ENCODE assay signal across 1 cellular context in the genomic region with DNA sequence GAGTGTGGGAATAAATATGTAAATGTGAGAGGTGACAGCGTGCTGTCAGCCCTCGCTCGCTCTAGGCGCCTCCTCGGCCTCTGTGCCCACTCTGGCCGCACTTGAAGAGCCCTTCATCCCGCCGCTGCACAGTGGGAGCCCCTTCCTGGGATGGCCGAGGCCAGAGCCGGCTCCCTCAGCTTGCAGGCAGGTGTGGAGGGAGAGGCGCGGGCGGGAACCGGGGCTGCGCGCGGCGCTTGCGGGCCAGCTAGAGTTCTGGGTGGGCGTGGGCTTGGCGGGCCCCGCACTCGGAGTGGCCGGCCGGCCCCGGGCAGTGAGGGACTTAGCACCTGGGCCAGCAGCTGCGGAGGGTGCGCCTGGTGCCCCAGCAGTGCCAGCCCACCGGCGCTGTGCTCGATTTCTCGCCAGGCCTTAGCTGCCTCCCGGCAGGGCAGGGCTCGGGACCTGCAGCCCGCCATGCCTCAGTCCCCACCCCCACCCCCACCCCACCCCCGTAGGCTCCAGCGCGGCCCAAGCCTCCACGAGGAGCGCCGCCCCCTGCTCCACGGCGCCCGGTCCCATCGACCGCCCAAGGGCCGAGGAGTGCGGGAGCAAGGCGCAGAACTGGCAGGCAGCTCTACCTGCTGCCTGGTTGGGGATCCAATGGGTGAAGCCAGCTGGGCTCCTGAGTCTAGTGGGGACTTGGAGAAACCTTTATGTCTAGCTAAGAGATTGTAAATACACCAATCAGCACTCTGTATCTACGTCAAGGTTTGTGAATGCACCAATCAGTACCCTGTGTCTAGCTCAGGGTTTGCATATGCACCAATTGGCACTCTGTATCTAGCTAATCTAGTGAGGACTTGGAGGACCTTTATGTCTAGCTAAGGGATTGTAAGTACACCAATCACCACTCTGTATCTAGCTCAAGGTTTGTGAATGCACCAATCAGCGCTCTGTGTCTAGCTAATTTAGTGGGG.
TF ChIP-seq lines count a peak whose summit lies in the region.

No MANE protein-coding gene starts in this region.

TF ChIP-seq in H1, 55 proteins besides CTCF, POLR2A, EP300 and RAD21:
- TF ChIP-seq SP1 (IDR thresholded peaks at IDR 0.05; ENCODE audit: low read depth, low read length) = peak; percentile 64; the same call in 1 of the 2 replicates
